Comparison of ENCODE assay signal across 8 cellular contexts in the genomic region with DNA sequence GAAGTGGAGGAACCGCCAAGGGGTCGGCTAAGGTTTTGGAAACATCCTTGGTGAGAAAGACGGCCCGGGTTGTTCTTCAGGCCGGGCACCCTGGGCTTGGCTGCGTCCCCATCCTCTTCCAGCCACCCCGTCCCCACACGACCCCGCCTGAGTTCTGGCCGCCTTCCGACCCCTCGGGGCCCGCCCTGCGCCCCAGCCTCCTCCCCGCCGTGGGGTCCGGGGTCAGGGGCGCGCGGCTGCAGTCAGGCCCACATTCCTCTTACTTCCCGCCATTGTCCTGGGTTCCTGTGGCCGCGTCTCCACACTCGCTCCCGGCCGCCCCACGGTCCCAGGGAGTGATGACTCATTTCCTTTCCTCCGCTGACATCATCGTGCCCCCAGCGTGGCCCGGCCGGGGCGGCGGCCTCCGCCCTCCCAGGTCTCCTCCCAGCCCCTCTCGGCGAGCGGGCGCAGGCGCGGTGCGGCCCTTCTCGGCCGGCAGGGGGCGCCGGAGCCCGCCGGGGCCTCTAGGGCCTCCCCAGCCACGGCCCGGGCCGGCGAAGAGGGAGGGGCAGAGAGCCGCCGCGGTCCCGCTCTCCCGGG. TPM values are rescaled to one million over a fixed set of nuclear protein-coding genes. Genes with fewer than 3 reads are reported as not detected.
A peak's percentile ranks its signal among the peaks of the same experiment; 100 is the strongest.
DNase-seq lines count a peak whose midpoint lies in the region; TF ChIP-seq lines count a peak whose summit lies in the region.

No MANE protein-coding gene starts in this region.

- DNase-seq in H4 (ENCODE audit: low spot score) = peak; percentile 92
- DNase-seq in SHP77 (lab: John Stamatoyannopoulos, UW) = peak; percentile 86 to 87
- peak; percentile 65 to 81 (median 68) for DNase-seq in activated naive CD4-positive, alpha-beta T cell (lab: John Stamatoyannopoulos, UW)
- peak; percentile 89 for DNase-seq in foreskin melanocyte
- peak in 48 of 49 donors; percentile 29 to 93 (median 72) for DNase-seq in substantia nigra (lab: John Stamatoyannopoulos, UW)

- peak overlapping the region; percentile 57 to 60 for H3K4me3 ChIP-seq in neutrophil (ENCODE audit: low read depth in 1 of 2, low read length in 1 of 2)

- H3K27ac ChIP-seq in neutrophil = no peak overlapping the region
- H3K27ac ChIP-seq in substantia nigra (ENCODE audit: low read depth, low read length, poor library complexity, severe bottlenecking) = peak overlapping the region; percentile 84

- H3K9me3 ChIP-seq in ES-I3 (ENCODE audit: control insufficient read depth, insufficient read depth, low read length) = no peaks in the 10 kb centered on the region
- H3K9me3 ChIP-seq in neutrophil = no peaks in the 10 kb centered on the region

- H3K4me1 ChIP-seq in ES-I3 (ENCODE audit: insufficient read depth, low read length) = no peaks in the 10 kb centered on the region
- peaks cover 15 to 22% of the 10 kb centered on the region in 2 experiments for H3K4me1 ChIP-seq in neutrophil (ENCODE audit: control insufficient read depth in 1 of 2, insufficient read depth in 1 of 2, low read depth in 1 of 2, low read length in 1 of 2)

- peaks cover 5% of the 10 kb centered on the region for H3K27me3 ChIP-seq in neutrophil

- TF ChIP-seq CTCF in LNCAP (IDR thresholded peaks at IDR 0.05) = peak; percentile 96
- TF ChIP-seq CTCF in neutrophil (IDR thresholded peaks at IDR 0.05) = peak; percentile 93

- peak overlapping the region; percentile 75 for H3K9ac ChIP-seq in ES-I3 (ENCODE audit: low read depth, low read length)

- no peaks in the 10 kb centered on the region for H3K36me3 ChIP-seq in ES-I3 (ENCODE audit: insufficient read depth, low read length)
- no peaks in the 10 kb centered on the region for H3K36me3 ChIP-seq in neutrophil

RNA-seq across cellular contexts. Expression of gene WSB1, which starts 59.6 kb away (rescaled TPM):
- total RNA-seq in H4 (2014; rRNA removed; shearing (Covaris generic)) = 31.3 and 47.7 TPM in 2 replicates
